In the genomic region with DNA sequence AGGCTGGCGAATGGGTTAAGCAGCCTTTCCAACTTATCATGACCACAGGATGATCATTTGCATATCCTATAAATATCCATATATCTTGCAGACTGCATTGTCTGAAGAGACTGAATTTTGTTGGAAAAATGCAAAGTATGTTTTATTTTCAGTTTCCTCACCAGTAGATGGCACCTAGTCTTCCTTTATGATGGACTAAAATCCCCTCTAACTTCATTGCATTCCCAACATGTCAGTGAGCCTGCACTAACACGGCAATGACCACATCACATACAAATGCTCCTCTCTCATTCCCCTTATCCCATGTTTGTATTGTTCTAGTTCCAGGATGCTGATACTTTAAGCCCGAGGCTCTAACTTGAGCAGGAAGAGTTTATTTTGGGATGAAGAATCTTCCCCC, we compare ENCODE assay signal across 1 cellular context.
TF ChIP-seq lines count a peak whose summit lies in the region.

No MANE protein-coding gene starts in this region.

TF ChIP-seq in HepG2, 621 proteins besides CTCF, POLR2A, EP300 and RAD21 (continued from another document and continues in another):
- TF ChIP-seq MED13 (CRISPR knock-in tag; IDR thresholded peaks at IDR 0.05) (no peak), SMYD3 (CRISPR knock-in tag; IDR thresholded peaks at IDR 0.05) (no peak), NFKBIZ (CRISPR knock-in tag; IDR thresholded peaks at IDR 0.05) (no peak), RARA (CRISPR knock-in tag; IDR thresholded peaks at IDR 0.05) (no peak), ZNF207 (IDR thresholded peaks at IDR 0.05; ENCODE audit: borderline replicate concordance) (no peak), ZNF614 (CRISPR knock-in tag; IDR thresholded peaks at IDR 0.05; ENCODE audit: borderline replicate concordance) (peak; percentile 66; the same call in 1 of the 2 replicates), STAG1 (CRISPR knock-in tag; IDR thresholded peaks at IDR 0.05) (peak; percentile 90), NR2F6 (IDR thresholded peaks at IDR 0.05) (no peak), NR2F6 (CRISPR knock-in tag; IDR thresholded peaks at IDR 0.05) (0 out of 2 replicates have a peak, but pooled peaks have one; percentile 22), ZNF510 (CRISPR knock-in tag; IDR thresholded peaks at IDR 0.05; ENCODE audit: low read depth) (no peak), CREM (IDR thresholded peaks at IDR 0.05) (no peak), CREM (CRISPR knock-in tag; IDR thresholded peaks at IDR 0.05) (no peak), PITX1 (CRISPR knock-in tag; IDR thresholded peaks at IDR 0.05) (no peak), ZNF460 (CRISPR knock-in tag; IDR thresholded peaks at IDR 0.05; ENCODE audit: borderline replicate concordance) (no peak), BCL6 (CRISPR knock-in tag; IDR thresholded peaks at IDR 0.05) (no peak), ZNF205 (CRISPR knock-in tag; IDR thresholded peaks at IDR 0.05) (no peak), ARID3A (IDR thresholded peaks at IDR 0.05; ENCODE audit: low read depth, low read length) (0 out of 2 replicates have a peak, but pooled peaks have one; percentile 18), ZUFSP (CRISPR knock-in tag; IDR thresholded peaks at IDR 0.05; ENCODE audit: borderline replicate concordance) (no peak), LBX2 (CRISPR knock-in tag; IDR thresholded peaks at IDR 0.05; ENCODE audit: borderline replicate concordance) (no peak), ZNF589 (CRISPR knock-in tag; conservative IDR thresholded peaks at IDR 0.05) (no peak), ZFX (CRISPR knock-in tag; IDR thresholded peaks at IDR 0.05; ENCODE audit: low read depth) (0 out of 2 replicates have a peak, but pooled peaks have one; percentile 15), TRIM24 (CRISPR knock-in tag; IDR thresholded peaks at IDR 0.05) (no peak), CBX2 (IDR thresholded peaks at IDR 0.05; ENCODE audit: low read depth, low read length) (no peak), CBX2 (CRISPR knock-in tag; IDR thresholded peaks at IDR 0.05; ENCODE audit: low read depth) (no peak), ZNF232 (CRISPR knock-in tag; IDR thresholded peaks at IDR 0.05; ENCODE audit: borderline replicate concordance) (no peak), CBX1 (IDR thresholded peaks at IDR 0.05; ENCODE audit: low read depth) (no peak), ZBTB25 (CRISPR knock-in tag; IDR thresholded peaks at IDR 0.05) (no peak), ADNP (CRISPR knock-in tag; IDR thresholded peaks at IDR 0.05) (no peak), ZNF33B (CRISPR knock-in tag; IDR thresholded peaks at IDR 0.05) (no peak), NFRKB (IDR thresholded peaks at IDR 0.05) (no peak), ZKSCAN5 (CRISPR knock-in tag; IDR thresholded peaks at IDR 0.05) (no peak), KLF9 (CRISPR knock-in tag; IDR thresholded peaks at IDR 0.05; ENCODE audit: low read depth) (no peak), TBP (CRISPR knock-in tag; IDR thresholded peaks at IDR 0.05) (no peak), EEA1 (CRISPR knock-in tag; IDR thresholded peaks at IDR 0.05; ENCODE audit: borderline replicate concordance) (no peak), MAZ (IDR thresholded peaks at IDR 0.05; ENCODE audit: borderline replicate concordance, low read depth, low read length) (no peak), MAZ (CRISPR knock-in tag; IDR thresholded peaks at IDR 0.05; ENCODE audit: low read depth) (no peak)
- TF ChIP-seq, protein P1, sequence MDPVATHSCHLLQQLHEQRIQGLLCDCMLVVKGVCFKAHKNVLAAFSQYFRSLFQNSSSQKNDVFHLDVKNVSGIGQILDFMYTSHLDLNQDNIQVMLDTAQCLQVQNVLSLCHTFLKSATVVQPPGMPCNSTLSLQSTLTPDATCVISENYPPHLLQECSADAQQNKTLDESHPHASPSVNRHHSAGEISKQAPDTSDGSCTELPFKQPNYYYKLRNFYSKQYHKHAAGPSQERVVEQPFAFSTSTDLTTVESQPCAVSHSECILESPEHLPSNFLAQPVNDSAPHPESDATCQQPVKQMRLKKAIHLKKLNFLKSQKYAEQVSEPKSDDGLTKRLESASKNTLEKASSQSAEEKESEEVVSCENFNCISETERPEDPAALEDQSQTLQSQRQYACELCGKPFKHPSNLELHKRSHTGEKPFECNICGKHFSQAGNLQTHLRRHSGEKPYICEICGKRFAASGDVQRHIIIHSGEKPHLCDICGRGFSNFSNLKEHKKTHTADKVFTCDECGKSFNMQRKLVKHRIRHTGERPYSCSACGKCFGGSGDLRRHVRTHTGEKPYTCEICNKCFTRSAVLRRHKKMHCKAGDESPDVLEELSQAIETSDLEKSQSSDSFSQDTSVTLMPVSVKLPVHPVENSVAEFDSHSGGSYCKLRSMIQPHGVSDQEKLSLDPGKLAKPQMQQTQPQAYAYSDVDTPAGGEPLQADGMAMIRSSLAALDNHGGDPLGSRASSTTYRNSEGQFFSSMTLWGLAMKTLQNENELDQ (CRISPR knock-in tag; IDR thresholded peaks at IDR 0.05; ENCODE audit: borderline replicate concordance) = no peak
- TF ChIP-seq, protein P2, sequence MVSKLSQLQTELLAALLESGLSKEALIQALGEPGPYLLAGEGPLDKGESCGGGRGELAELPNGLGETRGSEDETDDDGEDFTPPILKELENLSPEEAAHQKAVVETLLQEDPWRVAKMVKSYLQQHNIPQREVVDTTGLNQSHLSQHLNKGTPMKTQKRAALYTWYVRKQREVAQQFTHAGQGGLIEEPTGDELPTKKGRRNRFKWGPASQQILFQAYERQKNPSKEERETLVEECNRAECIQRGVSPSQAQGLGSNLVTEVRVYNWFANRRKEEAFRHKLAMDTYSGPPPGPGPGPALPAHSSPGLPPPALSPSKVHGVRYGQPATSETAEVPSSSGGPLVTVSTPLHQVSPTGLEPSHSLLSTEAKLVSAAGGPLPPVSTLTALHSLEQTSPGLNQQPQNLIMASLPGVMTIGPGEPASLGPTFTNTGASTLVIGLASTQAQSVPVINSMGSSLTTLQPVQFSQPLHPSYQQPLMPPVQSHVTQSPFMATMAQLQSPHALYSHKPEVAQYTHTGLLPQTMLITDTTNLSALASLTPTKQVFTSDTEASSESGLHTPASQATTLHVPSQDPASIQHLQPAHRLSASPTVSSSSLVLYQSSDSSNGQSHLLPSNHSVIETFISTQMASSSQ (IDR thresholded peaks at IDR 0.05; ENCODE audit: low read depth) = no peak
- TF ChIP-seq, protein P2 (CRISPR knock-in tag; IDR thresholded peaks at IDR 0.05; ENCODE audit: borderline replicate concordance) = no peak
- TF ChIP-seq, protein P3, sequence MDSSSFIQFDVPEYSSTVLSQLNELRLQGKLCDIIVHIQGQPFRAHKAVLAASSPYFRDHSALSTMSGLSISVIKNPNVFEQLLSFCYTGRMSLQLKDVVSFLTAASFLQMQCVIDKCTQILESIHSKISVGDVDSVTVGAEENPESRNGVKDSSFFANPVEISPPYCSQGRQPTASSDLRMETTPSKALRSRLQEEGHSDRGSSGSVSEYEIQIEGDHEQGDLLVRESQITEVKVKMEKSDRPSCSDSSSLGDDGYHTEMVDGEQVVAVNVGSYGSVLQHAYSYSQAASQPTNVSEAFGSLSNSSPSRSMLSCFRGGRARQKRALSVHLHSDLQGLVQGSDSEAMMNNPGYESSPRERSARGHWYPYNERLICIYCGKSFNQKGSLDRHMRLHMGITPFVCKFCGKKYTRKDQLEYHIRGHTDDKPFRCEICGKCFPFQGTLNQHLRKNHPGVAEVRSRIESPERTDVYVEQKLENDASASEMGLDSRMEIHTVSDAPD (CRISPR knock-in tag; IDR thresholded peaks at IDR 0.05) = no peak
- TF ChIP-seq, protein P4, sequence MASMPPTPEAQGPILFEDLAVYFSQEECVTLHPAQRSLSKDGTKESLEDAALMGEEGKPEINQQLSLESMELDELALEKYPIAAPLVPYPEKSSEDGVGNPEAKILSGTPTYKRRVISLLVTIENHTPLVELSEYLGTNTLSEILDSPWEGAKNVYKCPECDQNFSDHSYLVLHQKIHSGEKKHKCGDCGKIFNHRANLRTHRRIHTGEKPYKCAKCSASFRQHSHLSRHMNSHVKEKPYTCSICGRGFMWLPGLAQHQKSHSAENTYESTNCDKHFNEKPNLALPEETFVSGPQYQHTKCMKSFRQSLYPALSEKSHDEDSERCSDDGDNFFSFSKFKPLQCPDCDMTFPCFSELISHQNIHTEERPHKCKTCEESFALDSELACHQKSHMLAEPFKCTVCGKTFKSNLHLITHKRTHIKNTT (CRISPR knock-in tag; IDR thresholded peaks at IDR 0.05) = no peak
- TF ChIP-seq, protein P5, sequence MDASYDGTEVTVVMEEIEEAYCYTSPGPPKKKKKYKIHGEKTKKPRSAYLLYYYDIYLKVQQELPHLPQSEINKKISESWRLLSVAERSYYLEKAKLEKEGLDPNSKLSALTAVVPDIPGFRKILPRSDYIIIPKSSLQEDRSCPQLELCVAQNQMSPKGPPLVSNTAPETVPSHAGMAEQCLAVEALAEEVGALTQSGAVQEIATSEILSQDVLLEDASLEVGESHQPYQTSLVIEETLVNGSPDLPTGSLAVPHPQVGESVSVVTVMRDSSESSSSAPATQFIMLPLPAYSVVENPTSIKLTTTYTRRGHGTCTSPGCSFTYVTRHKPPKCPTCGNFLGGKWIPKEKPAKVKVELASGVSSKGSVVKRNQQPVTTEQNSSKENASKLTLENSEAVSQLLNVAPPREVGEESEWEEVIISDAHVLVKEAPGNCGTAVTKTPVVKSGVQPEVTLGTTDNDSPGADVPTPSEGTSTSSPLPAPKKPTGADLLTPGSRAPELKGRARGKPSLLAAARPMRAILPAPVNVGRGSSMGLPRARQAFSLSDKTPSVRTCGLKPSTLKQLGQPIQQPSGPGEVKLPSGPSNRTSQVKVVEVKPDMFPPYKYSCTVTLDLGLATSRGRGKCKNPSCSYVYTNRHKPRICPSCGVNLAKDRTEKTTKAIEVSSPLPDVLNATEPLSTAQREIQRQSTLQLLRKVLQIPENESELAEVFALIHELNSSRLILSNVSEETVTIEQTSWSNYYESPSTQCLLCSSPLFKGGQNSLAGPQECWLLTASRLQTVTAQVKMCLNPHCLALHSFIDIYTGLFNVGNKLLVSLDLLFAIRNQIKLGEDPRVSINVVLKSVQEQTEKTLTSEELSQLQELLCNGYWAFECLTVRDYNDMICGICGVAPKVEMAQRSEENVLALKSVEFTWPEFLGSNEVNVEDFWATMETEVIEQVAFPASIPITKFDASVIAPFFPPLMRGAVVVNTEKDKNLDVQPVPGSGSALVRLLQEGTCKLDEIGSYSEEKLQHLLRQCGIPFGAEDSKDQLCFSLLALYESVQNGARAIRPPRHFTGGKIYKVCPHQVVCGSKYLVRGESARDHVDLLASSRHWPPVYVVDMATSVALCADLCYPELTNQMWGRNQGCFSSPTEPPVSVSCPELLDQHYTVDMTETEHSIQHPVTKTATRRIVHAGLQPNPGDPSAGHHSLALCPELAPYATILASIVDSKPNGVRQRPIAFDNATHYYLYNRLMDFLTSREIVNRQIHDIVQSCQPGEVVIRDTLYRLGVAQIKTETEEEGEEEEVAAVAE (CRISPR knock-in tag; IDR thresholded peaks at IDR 0.05; ENCODE audit: borderline replicate concordance) = no peak
